Comparison of ENCODE assay signal across 8 cellular contexts in genomic region chr1:26833432-26834405, GRCh38. TPM values are rescaled to one million over a fixed set of nuclear protein-coding genes. Genes with fewer than 3 reads are reported as not detected.
DNase-seq lines count a peak whose midpoint lies in the region; ATAC-seq, FAIRE-seq and TF ChIP-seq lines count a peak whose summit lies in the region.

No MANE protein-coding gene starts in this region.

- 59 to 83% (median 68%) methylated on average over 23 of the region's 23 CpGs for WGBS in adipose tissue, 3 donors

- FAIRE-seq in H54 (lab: Jason Lieb, UNC): no peak

- ATAC-seq in GM18519 (IDR thresholded peaks at IDR 0.05; ENCODE audit: low FRiP score, unreplicated experiment) (peak; percentile 52), HG02885 (IDR thresholded peaks at IDR 0.05; ENCODE audit: poor library complexity, unreplicated experiment) (peak; percentile 84)

- peak overlapping the region; percentile 64 for H3K27ac ChIP-seq in adipose tissue (ENCODE audit: low read depth, low read length)

- DNase-seq in T-helper 22 cell (ENCODE audit: low read depth): peak; percentile 96
- peak; percentile 48 to 72 (median 60) for DNase-seq in stimulated activated CD4-positive, alpha-beta T cell treated with anti-CD3 and anti-CD28 coated beads, Interleukin-1b, Interleukin-23, amount 100 ng/mL, for 24 hours (ENCODE audit: low read depth in 4 of 4, low spot score in 1 of 4)
- no peak for DNase-seq in H54 (ENCODE audit: insufficient read length, low spot score)
- DNase-seq in HT-29 (ENCODE audit: low spot score): no peak
- no peak for DNase-seq in DMS114 treated with DMSO at 0.1 percent for 48 hours (lab: John Stamatoyannopoulos, UW; ENCODE audit: unreplicated experiment)

- no peak for TF ChIP-seq POLR2A in H54 (IDR thresholded peaks at IDR 0.05; ENCODE audit: low read depth, low read length)

RNA-seq across cellular contexts. Expression of gene ZDHHC18, which starts 7.2 kb away (rescaled TPM):
- 10 to 100 TPM in 2 of 3 donors, 1 to 10 TPM in 1; 6.1 to 28.4 (median 17.1) TPM for polyA plus RNA-seq in adipose tissue
- total RNA-seq in HT-29 (2014; rRNA removed; shearing (Covaris generic)): 22.9 and 30.0 TPM in 2 replicates

RNA-seq across cellular contexts. Expression of gene SFN, which starts 29.2 kb away (rescaled TPM):
- 1 to 10 TPM in 1 of 3 donors, under 1 TPM in 2; 0.44 to 9.4 (median 0.79) TPM for polyA plus RNA-seq in adipose tissue
- total RNA-seq in HT-29 (2014; rRNA removed; shearing (Covaris generic)): 170 and 192 TPM in 2 replicates

RNA-seq across cellular contexts. Expression of gene PIGV, which starts 46.0 kb away (rescaled TPM):
- 1 to 10 TPM; 6.7 to 9.5 (median 8.4) TPM for polyA plus RNA-seq in adipose tissue
- total RNA-seq in HT-29 (2014; rRNA removed; shearing (Covaris generic)): 16.8 and 20.0 TPM in 2 replicates

RNA-seq across cellular contexts. Expression of gene GPN2, which starts 56.4 kb away (rescaled TPM):
- polyA plus RNA-seq in adipose tissue: 10 to 100 TPM in 1 of 3 donors, 1 to 10 TPM in 2; 6.5 to 15.6 (median 8.3) TPM
- total RNA-seq in HT-29 (2014; rRNA removed; shearing (Covaris generic)): 25.2 and 37.2 TPM in 2 replicates

Comparison
In these comparisons a context has a peak if more than half of its experiments do, and no peak if none do; other contexts are left out.
1. DNase-seq: peak in T-helper 22 cell (single experiment) and stimulated activated CD4-positive, alpha-beta T cell treated with anti-CD3 and anti-CD28 coated beads, Interleukin-1b, Interleukin-23, amount 100 ng/mL, for 24 hours (4 of 4); none in H54 (single experiment), HT-29 (single experiment) and DMS114 treated with DMSO at 0.1 percent for 48 hours (single experiment).